Comparison of ENCODE assay signal across 23 cellular contexts in the genomic region with DNA sequence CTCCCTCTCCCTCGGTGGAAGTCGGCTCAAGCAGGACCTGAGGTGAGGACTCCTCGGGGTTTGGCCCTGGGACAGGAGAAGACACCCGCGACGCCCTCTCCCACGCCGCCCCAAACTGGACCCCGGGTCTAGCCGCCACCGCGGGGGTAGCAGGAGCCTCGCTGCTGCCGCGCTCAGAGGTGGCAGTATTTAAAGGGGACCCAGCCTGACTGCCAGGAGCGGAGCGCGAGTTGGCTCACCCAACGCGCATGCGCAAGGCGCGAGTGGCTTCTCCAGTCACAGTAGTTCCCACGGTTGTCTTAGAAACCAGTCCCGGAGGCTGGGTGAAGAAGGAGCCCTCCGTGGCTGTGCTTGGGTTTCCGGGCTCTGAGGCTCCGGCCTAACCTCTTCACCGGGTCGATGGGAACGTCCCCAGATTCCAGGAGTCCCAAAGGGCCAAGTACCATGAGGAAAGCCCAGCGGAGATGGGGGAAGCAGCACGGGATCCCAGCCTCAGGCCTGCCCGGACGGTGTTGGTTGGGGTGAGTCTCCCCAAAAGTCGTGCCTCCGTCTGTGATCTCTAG.
A peak's percentile ranks its signal among the peaks of the same experiment; 100 is the strongest.
DNase-seq lines count a peak whose midpoint lies in the region; FAIRE-seq and TF ChIP-seq lines count a peak whose summit lies in the region.
"Had no signal": no experiment of that assay in that cellular context is flagged by ENCODE, and none has a peak within 500 bp of the region (broad histone marks: within the 10 kb centered on the region; RNA-seq: fewer than 3 reads in every experiment).

No MANE protein-coding gene starts in this region.

- no peak overlapping the region for H3T11ph ChIP-seq in H9 (ENCODE audit: low read length)

- H3K9me3 ChIP-seq in H9 (ENCODE audit: control insufficient read depth, low read depth, low read length) (peaks cover 73% of the 10 kb centered on the region), kidney (ENCODE audit: control insufficient read depth in 1 of 2, low read length in 2 of 2) (no peaks in the 10 kb centered on the region), testis (no peaks in the 10 kb centered on the region)
- H3K9me3 ChIP-seq: Caco-2, SJCRH30 had no signal

- H3K36me3 Mint-ChIP-seq in H9 (ENCODE audit: insufficient read depth in 1 of 3, low read depth in 3 of 3), result peaks cover 20 to 34% (median 23%) of the 10 kb centered on the region in 3 experiments
- H3K36me3 Mint-ChIP-seq in mesothelial cell of epicardium, result peaks cover 6% of the 10 kb centered on the region

- no peak overlapping the region for H4K91ac ChIP-seq in H9 (ENCODE audit: insufficient read length, low read depth, low read length)

- no peak overlapping the region for H2BK5ac ChIP-seq in H9 (ENCODE audit: insufficient read length, low read length)

- H3K56ac ChIP-seq in H9 (ENCODE audit: insufficient read length, low read depth, low read length), result no peak overlapping the region

- DNase-seq in activated effector memory CD4-positive, alpha-beta T cell treated with anti-CD3 and anti-CD28 coated beads, Interleukin-2, amount 50 U/mL, for 16 hours, result peak; percentile 57
- no peak for DNase-seq in activated effector memory CD4-positive, alpha-beta T cell treated with Interleukin-2 at 50 U/mL for 16 hours
- DNase-seq in H9 (peak; percentile 4), kidney (peak; percentile 55), testis (peak; percentile 18), mesothelial cell of epicardium (ENCODE audit: low spot score in 2 of 2, unreplicated experiment in 2 of 2) (no peak), activated T-cell treated with anti-CD3 and anti-CD28 coated beads for 4 hours (no peak)
- no peak for DNase-seq in stimulated activated CD4-positive, alpha-beta T cell treated with anti-CD3 and anti-CD28 coated beads, Interleukin-4, amount 100 ng/mL, for 1 hour
- DNase-seq: Caco-2, DMS153, KBM-7, NCI-H1105 treated with DMSO at 0.1 percent for 48 hours, NCI-H1694, NCI-H2081 treated with DMSO at 0.1 percent for 48 hours, NCI-H510A, NCI-H748 treated with DMSO at 0.1 percent for 48 hours, OCI-M1 had no signal

- no peak overlapping the region for H3K14ac ChIP-seq in H9 (ENCODE audit: insufficient read depth, low read length)

- H3K4me1 ChIP-seq in H9 (ENCODE audit: insufficient read depth, low read length), result no peaks in the 10 kb centered on the region
- H3K4me1 ChIP-seq in kidney (ENCODE audit: control insufficient read depth in 1 of 2, insufficient read depth in 1 of 2, low read depth in 1 of 2, low read length in 2 of 2), result no peaks in the 10 kb centered on the region
- no peaks in the 10 kb centered on the region for H3K4me1 ChIP-seq in testis
- H3K4me1 ChIP-seq: Caco-2, SJCRH30 had no signal

- H3K79me2 ChIP-seq in H9 (ENCODE audit: insufficient read depth, low read length), result no peaks in the 10 kb centered on the region

- H3K36me3 ChIP-seq in kidney (ENCODE audit: control insufficient read depth in 1 of 2, insufficient read depth in 2 of 2, low read length in 2 of 2), result no peaks in the 10 kb centered on the region
- no peaks in the 10 kb centered on the region for H3K36me3 ChIP-seq in testis (ENCODE audit: low read depth, missing control alignments)
- H3K36me3 ChIP-seq: SJCRH30 had no signal

- no peak overlapping the region for H3K18ac ChIP-seq in H9 (ENCODE audit: insufficient read length, low read depth, low read length)

- no peaks in the 10 kb centered on the region for H3K27me3 ChIP-seq in H9 (ENCODE audit: insufficient read depth, low read length)
- H3K27me3 ChIP-seq in testis, result no peaks in the 10 kb centered on the region
- H3K27me3 ChIP-seq: SJCRH30 had no signal

- H3K27ac ChIP-seq in H9 (ENCODE audit: insufficient read length, low read depth, low read length) (no peak overlapping the region), kidney (ENCODE audit: low read depth in 2 of 2, low read length in 2 of 2) (no peak overlapping the region), testis (no peak overlapping the region)
- H3K27ac ChIP-seq: RWPE1, SJCRH30 had no signal

- H3K4me3 ChIP-seq in kidney (ENCODE audit: low read length in 2 of 2) (no peak overlapping the region), testis (no peak overlapping the region)
- H3K4me3 ChIP-seq: GM12878, GM23338, SJCRH30 had no signal

- no peak for FAIRE-seq in kidney (lab: Jason Lieb, UNC)
- FAIRE-seq: A204.1 had no signal

- no CpG with 5 or more reads among the region's 37 CpGs for WGBS in H9 (ENCODE audit: extremely low coverage, insufficient read length, low lambda C conversion rate)
- WGBS in testis, 2 donors, result 67% methylated on average over 37 of the region's 37 CpGs; no CpG with 5 or more reads in 1 of the 2 donors

- no peaks in the 10 kb centered on the region for H4K20me1 ChIP-seq in H9 (ENCODE audit: control insufficient read depth, insufficient read depth, insufficient read length)

- H3K4me3 Mint-ChIP-seq in H9 (no peak overlapping the region), mesothelial cell of epicardium (no peak overlapping the region)
- H3K4me3 Mint-ChIP-seq: CD4-positive, alpha-beta T cell; GM23338 had no signal

- no peak overlapping the region for H2BK120ac ChIP-seq in H9 (ENCODE audit: low read depth, low read length, poor library complexity, severe bottlenecking)

- no peak overlapping the region for H2BK15ac ChIP-seq in H9 (ENCODE audit: low read depth, low read length)

- no peak overlapping the region for H2AK5ac ChIP-seq in H9 (ENCODE audit: insufficient read length, low read length)

- intact Hi-C loops in kidney (cut with DNase I), result no loop called here
- intact Hi-C loops in testis (cut with DNase I; ENCODE audit: low total_unique reads), result no loop called here

- no peak overlapping the region for H4K8ac ChIP-seq in H9 (replicated peaks; ENCODE audit: insufficient read length, low read depth, low read length)

- H3K4me1 Mint-ChIP-seq in H9, result no peaks in the 10 kb centered on the region
- no peaks in the 10 kb centered on the region for H3K4me1 Mint-ChIP-seq in mesothelial cell of epicardium
- H3K4me1 Mint-ChIP-seq: GM23338 had no signal

- no peak overlapping the region for H2BK12ac ChIP-seq in H9 (ENCODE audit: insufficient read length, low read depth, low read length)

- no peak overlapping the region for H3K27ac Mint-ChIP-seq in H9
- no peak overlapping the region for H3K27ac Mint-ChIP-seq in mesothelial cell of epicardium
- H3K27ac Mint-ChIP-seq: CD4-positive, alpha-beta T cell; GM23338 had no signal

- no peaks in the 10 kb centered on the region for H3K23me2 ChIP-seq in H9 (ENCODE audit: insufficient read length, low read depth, low read length, poor library complexity, severe bottlenecking)

- TF ChIP-seq POLR2A in testis (IDR thresholded peaks at IDR 0.05), result no peak

- no peak overlapping the region for H4K5ac ChIP-seq in H9 (ENCODE audit: insufficient read length, low read depth, low read length)

- H3K9me3 Mint-ChIP-seq in H9, result peaks cover 77 to 79% of the 10 kb centered on the region in 2 experiments
- H3K9me3 Mint-ChIP-seq in mesothelial cell of epicardium, result peaks cover 34% of the 10 kb centered on the region

- no peaks in the 10 kb centered on the region for H3K79me1 ChIP-seq in H9 (ENCODE audit: insufficient read depth, low read depth, low read length, poor library complexity, severe bottlenecking)

- TF ChIP-seq CTCF in H9 (conservative IDR thresholded peaks at IDR 0.05) (no peak), kidney (IDR thresholded peaks at IDR 0.05; ENCODE audit: borderline replicate concordance, extremely low read depth, insufficient read depth) (no peak), testis (IDR thresholded peaks at IDR 0.05) (no peak), mesothelial cell of epicardium (IDR thresholded peaks at IDR 0.05; ENCODE audit: unreplicated experiment) (no peak)

- H3K27me3 Mint-ChIP-seq in H9 (ENCODE audit: low read depth), result peaks cover 4% of the 10 kb centered on the region
- H3K27me3 Mint-ChIP-seq in mesothelial cell of epicardium (ENCODE audit: low read depth), result no peaks in the 10 kb centered on the region
- H3K27me3 Mint-ChIP-seq: CD4-positive, alpha-beta T cell had no signal

- no peak overlapping the region for H2BK20ac ChIP-seq in H9 (ENCODE audit: low read depth, low read length, poor library complexity, severe bottlenecking)

- H3K4me2 ChIP-seq in H9 (ENCODE audit: insufficient read depth, insufficient read length, low read length), result no peak overlapping the region
- H3K4me2 ChIP-seq: GM23338 had no signal

- no peak overlapping the region for H2AFZ ChIP-seq in H9 (ENCODE audit: low read length)
- H2AFZ ChIP-seq: GM23338 had no signal

- H3K23ac ChIP-seq in H9 (ENCODE audit: insufficient read length, low read depth, low read length), result no peak overlapping the region

- no peak overlapping the region for H3K9ac ChIP-seq in H9 (ENCODE audit: extremely low read depth, insufficient read length, low read length)
- no peak overlapping the region for H3K9ac ChIP-seq in kidney (ENCODE audit: low read length in 2 of 2)

- no peak overlapping the region for H3K4ac ChIP-seq in H9 (ENCODE audit: low read depth, low read length)

Comparison
In these comparisons a context has a peak if more than half of its experiments do, and no peak if none do; other contexts are left out.
1. DNase-seq: peak in activated effector memory CD4-positive, alpha-beta T cell treated with anti-CD3 and anti-CD28 coated beads, Interleukin-2, amount 50 U/mL, for 16 hours (single experiment), H9 (single experiment), kidney (single experiment) and testis (single experiment); none in activated effector memory CD4-positive, alpha-beta T cell treated with Interleukin-2 at 50 U/mL for 16 hours (single experiment), mesothelial cell of epicardium (0 of 2), activated T-cell treated with anti-CD3 and anti-CD28 coated beads for 4 hours (single experiment) and stimulated activated CD4-positive, alpha-beta T cell treated with anti-CD3 and anti-CD28 coated beads, Interleukin-4, amount 100 ng/mL, for 1 hour (single experiment).